ENCODE assay signal across 21 cellular contexts in genomic region chr1:7596126-7596755, GRCh38.
"Had no signal": no experiment of that assay in that cellular context is flagged by ENCODE, and none has a peak within 500 bp of the region (broad histone marks: within the 10 kb centered on the region; RNA-seq: fewer than 3 reads in every experiment).

No MANE protein-coding gene starts in this region.

- H3K27me3 ChIP-seq: body of pancreas, cardiac muscle cell, thyroid gland had no signal

- H3K27ac Mint-ChIP-seq: activated naive CD4-positive, alpha-beta T cell treated with anti-CD3 and anti-CD28 coated beads for 36 hours; activated naive CD8-positive, alpha-beta T cell treated with anti-CD3 and anti-CD28 coated beads, Interleukin-2, amount 50 U/mL, for 24 hours; activated T-helper 2 cell treated with anti-CD3 and anti-CD28 coated beads, Interferon-gamma antibody, Interleukin-2, Interleukin-4, amounts not matched to agents 10 μg/mL and 5 μg/mL and 100 μg/mL, durations not matched to agents 14 hours and 24 hours and 36 hours; natural killer cell; WTC11 had no signal

- H3K4me3 Mint-ChIP-seq: activated naive CD4-positive, alpha-beta T cell treated with anti-CD3 and anti-CD28 coated beads for 36 hours; activated naive CD8-positive, alpha-beta T cell treated with anti-CD3 and anti-CD28 coated beads, Interleukin-2, amount 50 U/mL, for 24 hours; activated T-cell treated with anti-CD3 and anti-CD28 coated beads, Interleukin-2, amount 50 U/mL, for 4 hours; natural killer cell; WTC11 had no signal

- DNase-seq: activated CD4-positive, alpha-beta T cell treated with anti-CD3 and anti-CD28 coated beads for 4 hours; activated CD4-positive, alpha-beta T cell treated with anti-CD3 and anti-CD28 coated beads, Interleukin-2, amount 50 U/mL, for 48 hours; activated CD8-positive, alpha-beta memory T cell treated with anti-CD3 and anti-CD28 coated beads, Interleukin-2, amount 50 U/mL, for 48 hours; activated naive CD4-positive, alpha-beta T cell treated with anti-CD3 and anti-CD28 coated beads for 36 hours; activated naive CD8-positive, alpha-beta T cell treated with anti-CD3 and anti-CD28 coated beads, Interleukin-2, amount 50 U/mL, for 24 hours; activated T-cell treated with anti-CD3 and anti-CD28 coated beads, Interleukin-2, amount 50 U/mL, for 4 hours; body of pancreas; dermis blood vessel endothelial cell; effector CD8-positive, alpha-beta T cell; erythroblast; foreskin fibroblast; midbrain; natural killer cell; nucleus accumbens; stimulated activated CD4-positive, alpha-beta T cell treated with anti-CD3 and anti-CD28 coated beads, Interleukin-4, amount 100 ng/mL, for 24 hours; stimulated activated naive CD8-positive, alpha-beta T cell treated with anti-CD3 and anti-CD28 coated beads, Interleukin-15, Interleukin-2, amounts not matched to agents 100 U/mL and 50 U/mL, for 24 hours; thyroid gland had no signal

- H3K36me3 Mint-ChIP-seq: natural killer cell had no signal

- H3K27ac ChIP-seq: body of pancreas, cardiac muscle cell, thyroid gland had no signal

- H3K4me1 Mint-ChIP-seq: activated naive CD8-positive, alpha-beta T cell treated with anti-CD3 and anti-CD28 coated beads, Interleukin-2, amount 50 U/mL, for 24 hours; natural killer cell had no signal

- H3K9me3 ChIP-seq: body of pancreas, thyroid gland had no signal

- ATAC-seq: activated naive CD8-positive, alpha-beta T cell treated with anti-CD3 and anti-CD28 coated beads, Interleukin-2, amount 50 U/mL, for 24 hours; activated T-cell treated with anti-CD3 and anti-CD28 coated beads, Interleukin-2, amount 50 U/mL, for 4 hours; body of pancreas; stimulated activated naive CD8-positive, alpha-beta T cell treated with anti-CD3 and anti-CD28 coated beads, Interleukin-15, Interleukin-2, amounts not matched to agents 100 U/mL and 50 U/mL, for 24 hours; WTC11 had no signal

- H3K4me3 ChIP-seq: body of pancreas, cardiac muscle cell, thyroid gland had no signal

- FAIRE-seq: keratinocyte had no signal

- H3K4me1 ChIP-seq: body of pancreas, thyroid gland had no signal

- H3K36me3 ChIP-seq: cardiac muscle cell, thyroid gland had no signal

- H3K9me3 Mint-ChIP-seq: activated naive CD8-positive, alpha-beta T cell treated with anti-CD3 and anti-CD28 coated beads, Interleukin-2, amount 50 U/mL, for 24 hours; activated T-cell treated with anti-CD3 and anti-CD28 coated beads, Interleukin-2, amount 50 U/mL, for 4 hours; activated T-helper 2 cell treated with anti-CD3 and anti-CD28 coated beads, Interferon-gamma antibody, Interleukin-2, Interleukin-4, amounts not matched to agents 10 μg/mL and 5 μg/mL and 100 μg/mL, durations not matched to agents 14 hours and 24 hours and 36 hours; natural killer cell had no signal
